In the genomic region with DNA sequence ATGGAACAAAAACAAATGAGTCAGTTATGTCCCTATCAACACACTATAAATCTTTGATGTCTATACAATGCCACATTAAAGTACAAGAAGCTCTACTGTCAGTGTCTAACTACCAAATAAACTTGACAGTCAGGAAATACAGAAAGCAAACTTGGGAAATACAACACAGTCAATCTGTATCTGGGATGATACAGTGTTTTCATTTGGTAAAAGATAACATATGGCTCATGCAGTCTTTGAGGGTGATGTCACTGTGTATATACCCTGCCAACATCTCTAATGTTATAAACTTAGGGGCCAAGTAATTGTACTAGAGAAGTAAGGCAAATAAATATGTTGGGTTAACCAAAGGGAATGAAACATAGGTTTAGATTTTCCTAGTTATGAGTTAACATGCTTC, we compare ENCODE assay signal across 17 cellular contexts.
A peak's percentile ranks its signal among the peaks of the same experiment; 100 is the strongest.
DNase-seq lines count a peak whose midpoint lies in the region; ATAC-seq, FAIRE-seq and TF ChIP-seq lines count a peak whose summit lies in the region.
"Had no signal": no experiment of that assay in that cellular context is flagged by ENCODE, and none has a peak within 500 bp of the region (broad histone marks: within the 10 kb centered on the region; RNA-seq: fewer than 3 reads in every experiment).

No MANE protein-coding gene starts in this region.

- H3K27me3 ChIP-seq in A673 (replicated peaks; ENCODE audit: insufficient read depth, low read depth, low read length, poor library complexity) (no peaks in the 10 kb centered on the region), pancreas (no peaks in the 10 kb centered on the region)
- H3K27me3 ChIP-seq: esophagus muscularis mucosa had no signal

- H3K36me3 ChIP-seq in A673 (ENCODE audit: insufficient read depth, low read length, poor library complexity, severe bottlenecking) (no peaks in the 10 kb centered on the region), pancreas (no peaks in the 10 kb centered on the region)
- H3K36me3 ChIP-seq: esophagus muscularis mucosa had no signal

- intact Hi-C loops in A673 (cut with micrococcal nuclease; ENCODE audit: unreplicated experiment) (no loop called here), pancreas (cut with DNase I) (no loop called here)

- TF ChIP-seq CTCF in AG04449 (IDR thresholded peaks at IDR 0.05; ENCODE audit: insufficient read depth, low read length, missing control alignments) (no peak), HFFc6 (IDR thresholded peaks at IDR 0.05) (no peak), fibroblast of villous mesenchyme (IDR thresholded peaks at IDR 0.05; ENCODE audit: insufficient read depth, low read depth, low read length) (no peak), A673 (conservative IDR thresholded peaks at IDR 0.05; ENCODE audit: low read depth, low read length) (no peak), pancreas (IDR thresholded peaks at IDR 0.05) (no peak)

- H3K4me3 ChIP-seq in AG04449 (ENCODE audit: low read depth, low read length) (no peak overlapping the region), fibroblast of villous mesenchyme (ENCODE audit: low read depth, low read length) (no peak overlapping the region), A673 (ENCODE audit: low read depth, low read length, poor library complexity, severe bottlenecking) (no peak overlapping the region), pancreas (no peak overlapping the region)
- H3K4me3 ChIP-seq: esophagus muscularis mucosa, GM12878 had no signal

- peak overlapping the region; percentile 25 for H3K27ac Mint-ChIP-seq in HFFc6
- H3K27ac Mint-ChIP-seq: activated CD8-positive, alpha-beta T cell treated with anti-CD3 and anti-CD28 coated beads, Interleukin-2, amount 10 ng/mL, durations not matched to agents 7 days and 5 days; IgD-negative memory B cell had no signal

- peaks cover 40% of the 10 kb centered on the region for H3K4me1 Mint-ChIP-seq in HFFc6 (ENCODE audit: low read depth)
- H3K4me1 Mint-ChIP-seq: IgD-negative memory B cell had no signal

- peaks cover 16% of the 10 kb centered on the region for H3K9me3 ChIP-seq in A673 (ENCODE audit: low read depth, low read length, poor library complexity, severe bottlenecking)
- H3K9me3 ChIP-seq in pancreas = no peaks in the 10 kb centered on the region

- BruUV-seq in A673 (replicated peaks; lab: Mats Ljungman, UMichigan) = no TSS peak

- ATAC-seq in HG03045 (IDR thresholded peaks at IDR 0.05; ENCODE audit: unreplicated experiment) (no peak), pancreas (no peak)
- ATAC-seq: activated CD8-positive, alpha-beta T cell treated with anti-CD3 and anti-CD28 coated beads, Interleukin-2, amount 10 ng/mL, durations not matched to agents 7 days and 5 days; GM12878 had no signal

- CTCF ChIA-PET in AG04449 (lab: Yijun Ruan, JAX) (no interaction called here), A673 (lab: Charles Lee) (no interaction called here)

- no peak overlapping the region for H3K4me3 Mint-ChIP-seq in HFFc6
- H3K4me3 Mint-ChIP-seq: activated CD8-positive, alpha-beta T cell treated with anti-CD3 and anti-CD28 coated beads, Interleukin-2, amount 10 ng/mL, durations not matched to agents 7 days and 5 days; IgD-negative memory B cell had no signal

- H3K9me3 Mint-ChIP-seq in HFFc6 = peaks cover 36% of the 10 kb centered on the region

- no peak overlapping the region for H3K27ac ChIP-seq in A673 (ENCODE audit: low read depth, low read length, poor library complexity, severe bottlenecking)
- H3K27ac ChIP-seq in pancreas = no peak overlapping the region
- H3K27ac ChIP-seq: esophagus muscularis mucosa had no signal

- FAIRE-seq in pancreas (lab: Jason Lieb, UNC) = no peak
- FAIRE-seq: GM12878 had no signal

- DNase-seq in AG04449 (ENCODE audit: low read depth, low spot score) = peak; percentile 73
- peak; percentile 84 for DNase-seq in HFFc6
- DNase-seq in amniotic epithelial cell (ENCODE audit: low read depth) = peak; percentile 86
- peak; percentile 90 for DNase-seq in fibroblast of villous mesenchyme (ENCODE audit: low read depth)
- no peak for DNase-seq in DMS153 treated with DMSO at 0.1 percent for 48 hours (lab: John Stamatoyannopoulos, UW; ENCODE audit: unreplicated experiment)
- DNase-seq in A673 (ENCODE audit: low spot score) = no peak
- no peak for DNase-seq in pancreas
- DNase-seq: ACHN; activated CD8-positive, alpha-beta T cell treated with anti-CD3 and anti-CD28 coated beads, Interleukin-2, amount 10 ng/mL, durations not matched to agents 7 days and 5 days; activated gamma-delta T cell; cerebellar nuclear complex; DMS153; NCI-H748 treated with DMSO at 0.1 percent for 48 hours had no signal

- H3K4me1 ChIP-seq in A673 (ENCODE audit: insufficient read depth, low read length, poor library complexity, severe bottlenecking) = no peaks in the 10 kb centered on the region
- no peaks in the 10 kb centered on the region for H3K4me1 ChIP-seq in pancreas
- H3K4me1 ChIP-seq: esophagus muscularis mucosa had no signal

- H3K27me3 Mint-ChIP-seq in HFFc6 (ENCODE audit: insufficient read depth) = no peaks in the 10 kb centered on the region
- H3K27me3 Mint-ChIP-seq: IgD-negative memory B cell had no signal

- peaks cover 34% of the 10 kb centered on the region for H3K36me3 Mint-ChIP-seq in HFFc6 (ENCODE audit: low read depth)
- H3K36me3 Mint-ChIP-seq: IgD-negative memory B cell had no signal

- POLR2A ChIA-PET in AG04449 (lab: Yijun Ruan, JAX) = interaction anchor here (0.9 to 1.0 kb wide), 2 partner anchors 53 to 673 kb away, joined by 3 to 4 read pairs; no protein-coding TSS in a partner anchor
- POLR2A ChIA-PET in A673 (lab: Charles Lee; ENCODE audit: low non-redundant PET) = no interaction called here

Comparison
In these comparisons a context has a peak if more than half of its experiments do, and no peak if none do; other contexts are left out.
1. DNase-seq: peak in AG04449 (single experiment), HFFc6 (single experiment), amniotic epithelial cell (single experiment) and fibroblast of villous mesenchyme (single experiment); none in DMS153 treated with DMSO at 0.1 percent for 48 hours (single experiment), A673 (single experiment) and pancreas (0 of 6).